In genomic region chr12:79299447-79300198, GRCh38 we compare ENCODE assay signal across 18 cellular contexts.
DNase-seq lines count a peak whose midpoint lies in the region; ATAC-seq and TF ChIP-seq lines count a peak whose summit lies in the region.
"Had no signal": no experiment of that assay in that cellular context is flagged by ENCODE, and none has a peak within 500 bp of the region (broad histone marks: within the 10 kb centered on the region; RNA-seq: fewer than 3 reads in every experiment).

No MANE protein-coding gene starts in this region.

- H3K27me3 ChIP-seq in ACC112 (ENCODE audit: insufficient read depth, low read length), result no peaks in the 10 kb centered on the region
- no peaks in the 10 kb centered on the region for H3K27me3 ChIP-seq in HCT116 (ENCODE audit: insufficient read depth, low read length)
- H3K27me3 ChIP-seq in SJCRH30, result no peaks in the 10 kb centered on the region
- H3K27me3 ChIP-seq in osteoblast (ENCODE audit: insufficient read depth, low read length), result no peaks in the 10 kb centered on the region
- H3K27me3 ChIP-seq: BLaER1 had no signal

- no peak for DNase-seq in HCT116 (ENCODE audit: low read depth, low spot score)
- DNase-seq in SJCRH30, result peak in 1 of 2 experiments; percentile 13
- DNase-seq in osteoblast (ENCODE audit: insufficient read length, low spot score, missing footprints), result no peak
- DNase-seq in activated CD8-positive, alpha-beta T cell treated with anti-CD3 and anti-CD28 coated beads for 36 hours, result no peak
- no peak for DNase-seq in OCI-LY7 (ENCODE audit: low spot score)
- DNase-seq in NCI-H1105 treated with DMSO at 0.1 percent for 48 hours (lab: John Stamatoyannopoulos, UW), result no peak
- DNase-seq: AML-193; CD8-positive, alpha-beta memory T cell; DMS79; H7 had no signal

- POLR2A ChIA-PET in HCT116 (lab: Charles Lee), result no interaction called here
- POLR2A ChIA-PET in activated CD8-positive, alpha-beta T cell treated with anti-CD3 and anti-CD28 coated beads for 36 hours (lab: Charles Lee), result no interaction called here
- POLR2A ChIA-PET in OCI-LY7 (lab: Charles Lee), result no interaction called here

- TF ChIP-seq POLR2A in HCT116 (IDR thresholded peaks at IDR 0.05; ENCODE audit: borderline replicate concordance, extremely low read depth, insufficient read depth, insufficient read length), result no peak

- no peak overlapping the region for H3K27ac Mint-ChIP-seq in activated CD8-positive, alpha-beta T cell treated with anti-CD3 and anti-CD28 coated beads for 36 hours
- H3K27ac Mint-ChIP-seq: CD8-positive, alpha-beta memory T cell had no signal

- H3K79me2 ChIP-seq in ACC112 (ENCODE audit: control insufficient read depth, insufficient read depth, low read length, unreplicated experiment), result no peaks in the 10 kb centered on the region
- no peaks in the 10 kb centered on the region for H3K79me2 ChIP-seq in HCT116 (ENCODE audit: insufficient read depth, low read length)
- H3K79me2 ChIP-seq in osteoblast (ENCODE audit: insufficient read depth, low read length), result no peaks in the 10 kb centered on the region
- no peaks in the 10 kb centered on the region for H3K79me2 ChIP-seq in OCI-LY7 (ENCODE audit: insufficient read depth, low read depth, low read length)

- H3K9me3 ChIP-seq in HCT116 (ENCODE audit: control insufficient read depth in 1 of 2, insufficient read depth in 1 of 2, low read depth in 1 of 2, low read length in 2 of 2) (no peaks in the 10 kb centered on the region), SJCRH30 (replicated peaks) (no peaks in the 10 kb centered on the region), osteoblast (ENCODE audit: low read depth, low read length) (no peaks in the 10 kb centered on the region), OCI-LY7 (ENCODE audit: low read length) (no peaks in the 10 kb centered on the region)
- H3K9me3 ChIP-seq: BLaER1, Caco-2 had no signal

- TF ChIP-seq CTCF in HCT116 (IDR thresholded peaks at IDR 0.05 in 2 of 3, conservative IDR thresholded peaks at IDR 0.05 in 1 of 3; ENCODE audit: borderline replicate concordance in 1 of 3, insufficient read depth in 1 of 3, low read depth in 2 of 3, low read length in 2 of 3), result no peak
- no peak for TF ChIP-seq CTCF in osteoblast (IDR thresholded peaks at IDR 0.05; ENCODE audit: extremely low read depth, low read depth, low read length)
- no peak for TF ChIP-seq CTCF in activated CD8-positive, alpha-beta T cell treated with anti-CD3 and anti-CD28 coated beads for 36 hours (IDR thresholded peaks at IDR 0.05)
- no peak for TF ChIP-seq CTCF in OCI-LY7 (conservative IDR thresholded peaks at IDR 0.05; ENCODE audit: low read length)

- H3K4me3 Mint-ChIP-seq in activated CD8-positive, alpha-beta T cell treated with anti-CD3 and anti-CD28 coated beads for 36 hours, result no peak overlapping the region
- H3K4me3 Mint-ChIP-seq: CD8-positive, alpha-beta memory T cell had no signal

- H3K36me3 ChIP-seq in ACC112 (ENCODE audit: insufficient read depth, low read length) (peaks cover 8% of the 10 kb centered on the region; the same call in 1 of the 2 replicates), HCT116 (ENCODE audit: control insufficient read depth in 1 of 2, insufficient read depth in 2 of 2, low read length in 2 of 2) (peaks cover 2 to 3% of the 10 kb centered on the region in 2 experiments; a peak in 1 of 4 replicates), SJCRH30 (no peaks in the 10 kb centered on the region), osteoblast (ENCODE audit: insufficient read depth, low read length) (no peaks in the 10 kb centered on the region), OCI-LY7 (ENCODE audit: insufficient read depth, low read length) (no peaks in the 10 kb centered on the region)

- H4K20me1 ChIP-seq in HCT116 (ENCODE audit: insufficient read depth) (no peaks in the 10 kb centered on the region), osteoblast (ENCODE audit: insufficient read depth, low read length) (no peaks in the 10 kb centered on the region), OCI-LY7 (ENCODE audit: insufficient read depth, low read length) (no peaks in the 10 kb centered on the region)
- H4K20me1 ChIP-seq: BLaER1 had no signal

- no peaks in the 10 kb centered on the region for H3K9me3 Mint-ChIP-seq in activated CD8-positive, alpha-beta T cell treated with anti-CD3 and anti-CD28 coated beads for 36 hours

- H3K27ac ChIP-seq in ACC112 (ENCODE audit: low read depth, low read length) (peak overlapping the region; percentile 5; the same call in 1 of the 2 replicates), HCT116 (ENCODE audit: low read depth, low read length) (no peak overlapping the region), SJCRH30 (0 out of 2 replicates have a peak overlapping the region, but pooled peaks have one; percentile 27), osteoblast (ENCODE audit: low read depth, low read length) (no peak overlapping the region), OCI-LY7 (ENCODE audit: low read depth, low read length, poor library complexity, severe bottlenecking) (no peak overlapping the region)
- H3K27ac ChIP-seq: BLaER1, GM23248, HL-60, KMS-11 had no signal

- no peaks in the 10 kb centered on the region for H3K27me3 Mint-ChIP-seq in activated CD8-positive, alpha-beta T cell treated with anti-CD3 and anti-CD28 coated beads for 36 hours

- H3K4me2 ChIP-seq in HCT116 (ENCODE audit: low read length) (no peak overlapping the region), osteoblast (ENCODE audit: insufficient read depth, low read length) (no peak overlapping the region), OCI-LY7 (ENCODE audit: low read length) (no peak overlapping the region)
- H3K4me2 ChIP-seq: BLaER1, KMS-11 had no signal

- H2AFZ ChIP-seq in ACC112 (ENCODE audit: low read length, unreplicated experiment) (no peak overlapping the region), HCT116 (ENCODE audit: low read depth, low read length, poor library complexity, severe bottlenecking) (no peak overlapping the region), osteoblast (ENCODE audit: low read length) (peak overlapping the region; percentile 15), OCI-LY7 (ENCODE audit: low read length) (no peak overlapping the region)
- H2AFZ ChIP-seq: GM23248 had no signal

- peaks cover 21% of the 10 kb centered on the region for H3K4me1 ChIP-seq in ACC112 (ENCODE audit: control insufficient read depth, insufficient read depth, low read length, unreplicated experiment)
- no peaks in the 10 kb centered on the region for H3K4me1 ChIP-seq in HCT116 (ENCODE audit: control insufficient read depth in 1 of 2, insufficient read depth in 2 of 2, low read length in 2 of 2)
- peaks cover 22% of the 10 kb centered on the region for H3K4me1 ChIP-seq in SJCRH30
- no peaks in the 10 kb centered on the region for H3K4me1 ChIP-seq in osteoblast (ENCODE audit: insufficient read depth, low read length)
- H3K4me1 ChIP-seq in OCI-LY7 (ENCODE audit: insufficient read depth, low read length, poor library complexity, severe bottlenecking), result no peaks in the 10 kb centered on the region
- H3K4me1 ChIP-seq: BLaER1 had no signal

- ATAC-seq in HCT116 (no peak), HG02852 (IDR thresholded peaks at IDR 0.05; ENCODE audit: unreplicated experiment) (no peak)
- ATAC-seq in activated CD8-positive, alpha-beta T cell treated with anti-CD3 and anti-CD28 coated beads for 36 hours, result no peak
- ATAC-seq: GM12878 had no signal

- RAD21 ChIA-PET in HCT116 (lab: Charles Lee; ENCODE audit: low non-redundant PET in 1 of 2, low total read pairs in 2 of 2, uncharacterized antibody in 2 of 2, unreplicated experiment in 2 of 2), result no interaction called here

- BruUV-seq in HCT116 (replicated peaks; lab: Mats Ljungman, UMichigan), result TSS peak; percentile 9
- BruUV-seq in OCI-LY7 (replicated peaks; lab: Mats Ljungman, UMichigan), result no TSS peak

- H3K9ac ChIP-seq in HCT116 (ENCODE audit: low read length), result no peak overlapping the region
- H3K9ac ChIP-seq: BLaER1, GM23248, KMS-11 had no signal

- CTCF ChIA-PET in HCT116 (lab: Charles Lee), result no interaction called here
- CTCF ChIA-PET in activated CD8-positive, alpha-beta T cell treated with anti-CD3 and anti-CD28 coated beads for 36 hours (lab: Charles Lee), result no interaction called here
- CTCF ChIA-PET in OCI-LY7 (lab: Charles Lee; ENCODE audit: unreplicated experiment), result no interaction called here

- intact Hi-C loops in HCT116 (cut with micrococcal nuclease), result no loop called here
- intact Hi-C loops in activated CD8-positive, alpha-beta T cell treated with anti-CD3 and anti-CD28 coated beads for 36 hours (cut with micrococcal nuclease), result no loop called here
- intact Hi-C loops in OCI-LY7 (cut with micrococcal nuclease; ENCODE audit: unreplicated experiment), result no loop called here

- no peaks in the 10 kb centered on the region for H3K9me2 ChIP-seq in HCT116 (ENCODE audit: insufficient read depth)
- H3K9me2 ChIP-seq in OCI-LY7 (ENCODE audit: insufficient read depth, low read length), result no peaks in the 10 kb centered on the region

- no peaks in the 10 kb centered on the region for H3K36me3 Mint-ChIP-seq in activated CD8-positive, alpha-beta T cell treated with anti-CD3 and anti-CD28 coated beads for 36 hours (ENCODE audit: low read depth)
- H3K36me3 Mint-ChIP-seq: CD8-positive, alpha-beta memory T cell had no signal

- H3K4me3 ChIP-seq in ACC112 (ENCODE audit: low read depth, low read length) (no peak overlapping the region), HCT116 (replicated peaks in 1 of 2; ENCODE audit: low read depth in 1 of 2, low read length in 2 of 2) (no peak overlapping the region), SJCRH30 (no peak overlapping the region), osteoblast (ENCODE audit: insufficient read depth, low read length) (no peak overlapping the region), OCI-LY7 (ENCODE audit: low read depth, low read length, poor library complexity, severe bottlenecking) (no peak overlapping the region)
- H3K4me3 ChIP-seq: BLaER1, GM12878, GM23248 had no signal

- TF ChIP-seq RAD21 in HCT116 (IDR thresholded peaks at IDR 0.05; ENCODE audit: low read depth), result no peak

- no peaks in the 10 kb centered on the region for H3K4me1 Mint-ChIP-seq in activated CD8-positive, alpha-beta T cell treated with anti-CD3 and anti-CD28 coated beads for 36 hours (ENCODE audit: low read depth)
- H3K4me1 Mint-ChIP-seq: CD8-positive, alpha-beta memory T cell had no signal

TF ChIP-seq in HCT116, 20 proteins besides CTCF, POLR2A, EP300 and RAD21:
- no peak for TF ChIP-seq CEBPB (IDR thresholded peaks at IDR 0.05; ENCODE audit: low read depth)

Comparison
In these comparisons a context has a peak if more than half of its experiments do, and no peak if none do; other contexts are left out.
1. H3K27ac ChIP-seq: peak in ACC112 (single experiment) and SJCRH30 (single experiment); none in HCT116 (single experiment), osteoblast (single experiment) and OCI-LY7 (single experiment).